Comparison of ENCODE assay signal across 8 cellular contexts in the genomic region with DNA sequence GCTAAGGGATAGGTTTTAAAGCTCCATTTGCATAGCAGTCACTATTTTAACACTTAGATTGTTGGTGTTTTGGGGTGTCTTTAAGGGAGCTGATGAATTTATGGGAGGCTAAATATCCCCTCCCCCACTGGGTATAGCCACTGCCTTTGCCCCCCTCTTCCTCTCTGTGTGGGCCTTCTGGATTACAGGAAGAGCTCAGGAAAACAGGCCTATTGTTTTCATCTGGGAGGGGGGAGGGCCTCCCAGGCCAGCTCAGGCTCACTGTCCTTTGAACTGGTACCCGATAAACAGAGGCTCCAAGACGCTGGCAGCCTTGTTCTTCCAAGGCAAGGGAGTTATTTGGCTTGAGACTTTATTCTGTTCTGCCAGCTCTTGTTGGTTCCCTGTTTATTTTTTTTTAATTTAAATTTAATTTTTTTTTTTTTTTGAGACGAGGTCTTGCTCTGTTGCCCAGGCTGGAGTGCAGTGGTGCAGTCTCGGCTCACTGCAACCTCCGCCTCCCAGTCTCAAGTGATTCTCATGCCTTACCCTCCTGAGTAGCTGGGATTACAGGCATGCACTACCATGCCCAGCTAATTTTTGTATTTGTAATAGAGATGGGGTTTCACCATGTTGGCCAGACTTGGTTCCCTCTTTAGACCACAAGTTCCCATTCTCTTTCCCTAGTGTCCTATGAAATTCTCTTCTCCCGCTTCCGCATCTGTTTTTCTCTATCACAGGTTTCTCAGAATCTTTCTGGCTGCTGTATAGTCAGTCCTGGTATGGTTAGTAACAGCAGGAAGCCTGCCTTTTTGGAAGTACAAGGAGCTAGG. TPM values are rescaled to one million over a fixed set of nuclear protein-coding genes. Genes with fewer than 3 reads are reported as not detected.
A peak's percentile ranks its signal among the peaks of the same experiment; 100 is the strongest.
DNase-seq lines count a peak whose midpoint lies in the region; ATAC-seq and TF ChIP-seq lines count a peak whose summit lies in the region.

No MANE protein-coding gene starts in this region.

- peaks cover 17 to 19% of the 10 kb centered on the region in 2 donors for H3K4me1 ChIP-seq in adrenal gland (replicated peaks in 1 of 2)
- peaks cover 7% of the 10 kb centered on the region for H3K4me1 ChIP-seq in osteoblast (ENCODE audit: insufficient read depth, low read length)

- H3K4me3 Mint-ChIP-seq in activated CD8-positive, alpha-beta memory T cell treated with anti-CD3 and anti-CD28 coated beads, Interleukin-2, amount 10 ng/mL, durations not matched to agents 7 days and 5 days = no peak overlapping the region

- H3K27me3 ChIP-seq in adrenal gland (no peaks in the 10 kb centered on the region), osteoblast (ENCODE audit: insufficient read depth, low read length) (no peaks in the 10 kb centered on the region)

- H3K36me3 ChIP-seq in adrenal gland (replicated peaks in 1 of 2) (peaks cover 0 to 8% of the 10 kb centered on the region in 2 donors), osteoblast (ENCODE audit: insufficient read depth, low read length) (peaks cover 5% of the 10 kb centered on the region)

- no peak for TF ChIP-seq CTCF in adrenal gland (IDR thresholded peaks at IDR 0.05)
- TF ChIP-seq CTCF in osteoblast (IDR thresholded peaks at IDR 0.05; ENCODE audit: extremely low read depth, low read depth, low read length) = no peak

- H3K27me3 Mint-ChIP-seq in activated CD8-positive, alpha-beta memory T cell treated with anti-CD3 and anti-CD28 coated beads, Interleukin-2, amount 10 ng/mL, durations not matched to agents 7 days and 5 days = no peaks in the 10 kb centered on the region

- 46 to 62% (median 54%) methylated on average over 7 of the region's 7 CpGs for WGBS in adrenal gland, 4 donors

- peak; percentile 55 to 69 for ATAC-seq in left cardiac atrium
- no peak for ATAC-seq in HG03039 (IDR thresholded peaks at IDR 0.05; ENCODE audit: unreplicated experiment)
- ATAC-seq in activated CD8-positive, alpha-beta memory T cell treated with anti-CD3 and anti-CD28 coated beads, Interleukin-2, amount 10 ng/mL, durations not matched to agents 7 days and 5 days = no peak

- DNase-seq in CD1c-positive myeloid dendritic cell (ENCODE audit: extremely low spot score) (peak; percentile 62), adrenal gland (peak in 4 of 7 donors; percentile 24 to 65 (median 30)), left cardiac atrium (peak; percentile 56), osteoblast (ENCODE audit: insufficient read length, low spot score, missing footprints) (peak; percentile 55), NCI-H1048 (lab: John Stamatoyannopoulos, UW) (no peak), KG1 (lab: John Stamatoyannopoulos, UW) (no peak)
- DNase-seq in activated CD8-positive, alpha-beta memory T cell treated with anti-CD3 and anti-CD28 coated beads, Interleukin-2, amount 10 ng/mL, durations not matched to agents 7 days and 5 days = no peak

- peaks cover 10% of the 10 kb centered on the region for H3K4me1 Mint-ChIP-seq in activated CD8-positive, alpha-beta memory T cell treated with anti-CD3 and anti-CD28 coated beads, Interleukin-2, amount 10 ng/mL, durations not matched to agents 7 days and 5 days

- TF ChIP-seq POLR2A in adrenal gland (IDR thresholded peaks at IDR 0.05) = no peak

- no peak overlapping the region for H3K4me2 ChIP-seq in osteoblast (ENCODE audit: insufficient read depth, low read length)

- H3K27ac Mint-ChIP-seq in activated CD8-positive, alpha-beta memory T cell treated with anti-CD3 and anti-CD28 coated beads, Interleukin-2, amount 10 ng/mL, durations not matched to agents 7 days and 5 days = no peak overlapping the region

- CTCF ChIA-PET in activated CD8-positive, alpha-beta memory T cell treated with anti-CD3 and anti-CD28 coated beads, Interleukin-2, amount 10 ng/mL, durations not matched to agents 7 days and 5 days (lab: Charles Lee) = interaction anchor here (0.6 to 1.8 kb wide), 4 partner anchors 9 to 22 kb away, joined by 3 to 5 read pairs (median 4); no protein-coding TSS in a partner anchor

- peaks cover 26% of the 10 kb centered on the region for H4K20me1 ChIP-seq in osteoblast (ENCODE audit: insufficient read depth, low read length)

- intact Hi-C loops in adrenal gland (cut with DNase I) (no loop called here), left cardiac atrium (cut with DNase I) (no loop called here)

- H3K36me3 Mint-ChIP-seq in activated CD8-positive, alpha-beta memory T cell treated with anti-CD3 and anti-CD28 coated beads, Interleukin-2, amount 10 ng/mL, durations not matched to agents 7 days and 5 days = peaks cover 15% of the 10 kb centered on the region

- H2AFZ ChIP-seq in osteoblast (ENCODE audit: low read length) = no peak overlapping the region

- H3K4me3 ChIP-seq in adrenal gland (no peak overlapping the region), osteoblast (ENCODE audit: insufficient read depth, low read length) (no peak overlapping the region)

- H3K79me2 ChIP-seq in osteoblast (ENCODE audit: insufficient read depth, low read length) = peaks cover 56% of the 10 kb centered on the region

- H3K9me3 Mint-ChIP-seq in activated CD8-positive, alpha-beta memory T cell treated with anti-CD3 and anti-CD28 coated beads, Interleukin-2, amount 10 ng/mL, durations not matched to agents 7 days and 5 days (ENCODE audit: low read depth) = no peaks in the 10 kb centered on the region

- H3K27ac ChIP-seq in adrenal gland (peak overlapping the region in 3 of 5 donors; percentile 34 to 63 (median 61)), osteoblast (ENCODE audit: low read depth, low read length) (no peak overlapping the region)

- H3K9me3 ChIP-seq in adrenal gland (replicated peaks in 1 of 3) = no peaks in the 10 kb centered on the region
- no peaks in the 10 kb centered on the region for H3K9me3 ChIP-seq in osteoblast (ENCODE audit: low read depth, low read length)

RNA-seq across cellular contexts. Expression of gene MINK1, which starts 25.1 kb away (rescaled TPM):
- 100 to 1,000 TPM in 1 of 8 donors, 10 to 100 TPM in 7; 44.3 to 130 (median 54.8) TPM for total RNA-seq in adrenal gland
- 100 to 1,000 TPM in 1 of 3 donors, 10 to 100 TPM in 2; 35.1 to 135 (median 41.0) TPM for polyA plus RNA-seq in adrenal gland
- 10 to 100 TPM; 40.1 to 42.2 TPM for total RNA-seq in left cardiac atrium
- 34.4 and 35.9 TPM in 2 replicates for total RNA-seq in osteoblast
- total RNA-seq in activated CD8-positive, alpha-beta memory T cell treated with anti-CD3 and anti-CD28 coated beads, Interleukin-2, amount 10 ng/mL, durations not matched to agents 7 days and 5 days = 100 to 1,000 TPM in 1 of 2 experiments, 10 to 100 TPM in 1; 87.4 to 107 TPM

RNA-seq across cellular contexts. Expression of gene C17orf107, which starts 41.1 kb away (rescaled TPM):
- 1 to 10 TPM in 4 of 8 donors, under 1 TPM in 4; 0.71 to 3.4 (median 1.2) TPM for total RNA-seq in adrenal gland
- 1 to 10 TPM in 1 of 3 donors, under 1 TPM in 2; 0.42 to 1.1 (median 0.47) TPM for polyA plus RNA-seq in adrenal gland
- total RNA-seq in left cardiac atrium = 1 to 10 TPM; 1.3 to 2.3 TPM
- total RNA-seq in osteoblast = 4.0 and 5.3 TPM in 2 replicates
- 1 to 10 TPM in 1 of 2 experiments, under 1 TPM in 1; 0.98 to 1.2 TPM for total RNA-seq in activated CD8-positive, alpha-beta memory T cell treated with anti-CD3 and anti-CD28 coated beads, Interleukin-2, amount 10 ng/mL, durations not matched to agents 7 days and 5 days

RNA-seq across cellular contexts. Expression of gene CHRNE, which starts 44.6 kb away (rescaled TPM):
- total RNA-seq in adrenal gland (1 to 10 TPM in 1 of 8 donors, under 1 TPM in 5, not detected in 2; 0.30 to 2.4 (median 0.48) TPM), left cardiac atrium (100 to 1,000 TPM in 1 of 2 donors, 10 to 100 TPM in 1; 36.8 to 118 TPM), osteoblast (1.4 and 1.8 TPM in 2 replicates)
- polyA plus RNA-seq in adrenal gland = under 1 TPM; 0.33 to 0.91 (median 0.56) TPM
- total RNA-seq in activated CD8-positive, alpha-beta memory T cell treated with anti-CD3 and anti-CD28 coated beads, Interleukin-2, amount 10 ng/mL, durations not matched to agents 7 days and 5 days = under 1 TPM; 0.40 to 0.41 TPM

RNA-seq across cellular contexts. Expression of gene PLD2, which starts 51.3 kb away (rescaled TPM):
- 10 to 100 TPM in 7 of 8 donors, 1 to 10 TPM in 1; 5.9 to 27.1 (median 19.1) TPM for total RNA-seq in adrenal gland
- 10 to 100 TPM in 2 of 3 donors, 1 to 10 TPM in 1; 4.1 to 34.8 (median 19.5) TPM for polyA plus RNA-seq in adrenal gland
- 10 to 100 TPM; 14.7 to 14.9 TPM for total RNA-seq in left cardiac atrium
- 18.9 and 19.9 TPM in 2 replicates for total RNA-seq in osteoblast
- total RNA-seq in activated CD8-positive, alpha-beta memory T cell treated with anti-CD3 and anti-CD28 coated beads, Interleukin-2, amount 10 ng/mL, durations not matched to agents 7 days and 5 days = 10 to 100 TPM; 11.7 to 14.5 TPM

Comparison
In these comparisons a context has a peak if more than half of its experiments do, and no peak if none do; other contexts are left out.
1. DNase-seq: peak in CD1c-positive myeloid dendritic cell (single experiment), adrenal gland (4 of 7), left cardiac atrium (single experiment) and osteoblast (single experiment); none in NCI-H1048 (single experiment), activated CD8-positive, alpha-beta memory T cell treated with anti-CD3 and anti-CD28 coated beads, Interleukin-2, amount 10 ng/mL, durations not matched to agents 7 days and 5 days (single experiment) and KG1 (single experiment).
2. ATAC-seq: peak in left cardiac atrium (2 of 2); none in HG03039 (single experiment) and activated CD8-positive, alpha-beta memory T cell treated with anti-CD3 and anti-CD28 coated beads, Interleukin-2, amount 10 ng/mL, durations not matched to agents 7 days and 5 days (single experiment).
3. RNA of gene CHRNE, which starts 44.6 kb away (total RNA-seq): 36.8 to 118 TPM in left cardiac atrium; 1.4 to 1.8 TPM in osteoblast, 0.30 to 2.4 TPM in adrenal gland and 0.40 to 0.41 TPM in activated CD8-positive, alpha-beta memory T cell treated with anti-CD3 and anti-CD28 coated beads, Interleukin-2, amount 10 ng/mL, durations not matched to agents 7 days and 5 days; every median in the first group is over 10 times any median in the second.